ENCODE assay signal across 8 cellular contexts in the genomic region with DNA sequence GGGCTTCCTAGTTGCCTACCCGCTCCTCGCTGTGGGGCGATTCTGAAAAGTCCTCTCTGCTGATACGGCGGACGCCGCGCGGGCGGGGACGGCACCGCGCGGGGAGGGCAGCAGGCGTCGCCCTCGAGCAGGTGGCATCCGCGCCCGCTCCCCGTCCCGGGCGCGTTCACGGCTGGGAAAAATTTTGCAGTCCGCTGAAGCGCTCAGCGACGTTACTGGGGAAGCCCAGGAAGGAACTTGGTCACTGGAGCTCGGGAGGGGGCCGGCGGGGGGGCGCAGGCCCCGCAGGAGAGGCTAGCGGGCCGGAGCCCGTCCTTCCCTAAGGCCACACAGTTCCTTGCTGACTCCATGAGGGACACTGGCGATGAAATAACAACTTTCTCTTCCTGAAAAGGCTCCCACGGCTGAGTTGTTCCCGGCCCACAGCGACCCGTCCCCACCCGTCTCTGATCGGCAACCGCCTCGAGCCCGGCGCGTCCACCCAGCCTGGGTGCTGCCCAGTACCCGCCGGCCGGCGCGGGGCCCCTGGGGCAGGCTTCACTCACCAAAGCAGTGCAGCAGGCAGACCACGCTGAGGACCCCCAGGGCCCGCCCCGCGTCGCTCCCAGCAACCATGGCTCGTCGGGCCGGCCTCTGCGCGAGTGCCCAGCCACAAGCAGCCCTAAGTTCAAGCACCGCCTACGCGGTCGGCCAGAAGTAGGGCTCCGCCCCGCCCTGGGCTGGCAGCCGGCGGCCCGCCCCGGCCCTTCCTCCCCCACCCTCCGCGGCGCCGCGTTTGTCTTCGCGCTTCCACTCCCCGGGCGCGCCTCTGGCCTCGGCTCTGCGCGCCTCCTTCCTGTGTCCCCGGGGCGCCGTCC. TPM values are rescaled to one million over a fixed set of nuclear protein-coding genes. Genes with fewer than 3 reads are reported as not detected.
DNase-seq lines count a peak whose midpoint lies in the region; ATAC-seq lines count a peak whose summit lies in the region.

A gene with protein sequence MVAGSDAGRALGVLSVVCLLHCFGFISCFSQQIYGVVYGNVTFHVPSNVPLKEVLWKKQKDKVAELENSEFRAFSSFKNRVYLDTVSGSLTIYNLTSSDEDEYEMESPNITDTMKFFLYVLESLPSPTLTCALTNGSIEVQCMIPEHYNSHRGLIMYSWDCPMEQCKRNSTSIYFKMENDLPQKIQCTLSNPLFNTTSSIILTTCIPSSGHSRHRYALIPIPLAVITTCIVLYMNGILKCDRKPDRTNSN (minus strand): TSS at position 669 of the 857 bp plus-strand sequence. CDS start 54 bp downstream, at position 615.

- H3K27ac Mint-ChIP-seq in activated CD8-positive, alpha-beta T cell treated with anti-CD3 and anti-CD28 coated beads, Interleukin-2, amount 10 ng/mL, durations not matched to agents 7 days and 5 days = peak within 1 kb of the TSS; percentile 87

- peak; percentile 57 for ATAC-seq in HG03439 (IDR thresholded peaks at IDR 0.05; ENCODE audit: unreplicated experiment)
- ATAC-seq in activated CD8-positive, alpha-beta T cell treated with anti-CD3 and anti-CD28 coated beads, Interleukin-2, amount 10 ng/mL, durations not matched to agents 7 days and 5 days = peak; percentile 91

- CTCF ChIA-PET in activated CD8-positive, alpha-beta T cell treated with anti-CD3 and anti-CD28 coated beads, Interleukin-2, amount 10 ng/mL, durations not matched to agents 7 days and 5 days (lab: Charles Lee) = interaction anchor here (1.3 to 1.6 kb wide), 3 partner anchors 57 to 85 kb away, joined by 3 to 4 read pairs (median 3); no protein-coding TSS in a partner anchor

- no peaks in the 10 kb centered on the region for H3K9me3 Mint-ChIP-seq in activated CD8-positive, alpha-beta T cell treated with anti-CD3 and anti-CD28 coated beads, Interleukin-2, amount 10 ng/mL, durations not matched to agents 7 days and 5 days (ENCODE audit: insufficient read depth)

- peaks cover 34% of the 10 kb centered on the region for H3K36me3 Mint-ChIP-seq in activated CD8-positive, alpha-beta T cell treated with anti-CD3 and anti-CD28 coated beads, Interleukin-2, amount 10 ng/mL, durations not matched to agents 7 days and 5 days (ENCODE audit: low read depth)

- POLR2A ChIA-PET in activated CD8-positive, alpha-beta T cell treated with anti-CD3 and anti-CD28 coated beads, Interleukin-2, amount 10 ng/mL, durations not matched to agents 7 days and 5 days (lab: Charles Lee) = interaction anchor here (1.3 kb wide), 1 partner anchor 66 kb away, joined by 4 read pairs; no protein-coding TSS in a partner anchor

- peaks cover 63% of the 10 kb centered on the region for H3K4me1 Mint-ChIP-seq in activated CD8-positive, alpha-beta T cell treated with anti-CD3 and anti-CD28 coated beads, Interleukin-2, amount 10 ng/mL, durations not matched to agents 7 days and 5 days (ENCODE audit: low read depth)

- H3K4me3 Mint-ChIP-seq in activated CD8-positive, alpha-beta T cell treated with anti-CD3 and anti-CD28 coated beads, Interleukin-2, amount 10 ng/mL, durations not matched to agents 7 days and 5 days = peak within 1 kb of the TSS; percentile 89

- DNase-seq in CD1c-positive myeloid dendritic cell (ENCODE audit: extremely low spot score) = peak; percentile 96
- peak; percentile 73 for DNase-seq in GM19238 (ENCODE audit: insufficient read length, low spot score)
- DNase-seq in NCI-H748 treated with DMSO at 0.1 percent for 48 hours (lab: John Stamatoyannopoulos, UW) = peak; percentile 70
- peak; percentile 89 for DNase-seq in activated CD8-positive, alpha-beta T cell treated with anti-CD3 and anti-CD28 coated beads, Interleukin-2, amount 10 ng/mL, durations not matched to agents 7 days and 5 days
- peak; percentile 66 for DNase-seq in effector CD4-positive, alpha-beta T cell
- DNase-seq in lung microvascular endothelial cell (ENCODE audit: low read depth in 2 of 2) = peak; percentile 86 to 90
- peak; percentile 71 to 84 (median 75) for DNase-seq in stimulated activated CD4-positive, alpha-beta T cell treated with anti-CD3 and anti-CD28 coated beads, TNF-alpha, amount 100 ng/mL, for 48 hours (ENCODE audit: low read depth in 3 of 3)

- H3K27me3 Mint-ChIP-seq in activated CD8-positive, alpha-beta T cell treated with anti-CD3 and anti-CD28 coated beads, Interleukin-2, amount 10 ng/mL, durations not matched to agents 7 days and 5 days (ENCODE audit: low read depth) = peaks cover 3% of the 10 kb centered on the region

RNA-seq across cellular contexts. Expression of the gene that starts here (rescaled TPM):
- 10 to 100 TPM; 23.9 to 24.7 TPM for total RNA-seq in activated CD8-positive, alpha-beta T cell treated with anti-CD3 and anti-CD28 coated beads, Interleukin-2, amount 10 ng/mL, durations not matched to agents 7 days and 5 days
- 16.1 and 20.4 TPM in 2 replicates for total RNA-seq in lung microvascular endothelial cell

Comparison
In these comparisons a context has a peak if more than half of its experiments do, and no peak if none do; other contexts are left out.
1. Peak in every context shown above with its lines: DNase-seq and ATAC-seq.